1 cellular context compared by ENCODE assay signal in the genomic region with DNA sequence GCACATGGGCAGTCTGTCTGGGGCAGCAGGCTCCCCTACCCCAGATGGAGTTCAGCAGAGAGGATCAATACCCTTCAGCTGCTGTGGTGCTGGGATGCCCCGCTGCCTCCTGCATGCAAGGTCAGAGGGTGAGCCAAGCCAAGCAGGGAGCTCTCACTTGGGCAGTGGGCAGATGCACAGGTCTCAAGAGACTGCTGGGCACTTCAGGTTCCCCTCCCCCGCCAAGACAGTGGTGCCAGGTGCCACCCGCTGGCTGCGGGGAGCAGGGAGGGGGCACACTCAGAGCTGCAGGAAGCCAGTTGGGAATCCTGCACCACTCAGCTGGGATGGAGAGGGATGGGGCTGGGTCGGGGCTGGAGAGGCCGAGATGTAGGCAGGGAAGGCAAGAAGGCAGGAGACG.
TF ChIP-seq lines count a peak whose summit lies in the region.

No MANE protein-coding gene starts in this region.

TF ChIP-seq in HepG2, 621 proteins besides CTCF, POLR2A, EP300 and RAD21:
- peak; percentile 37 for TF ChIP-seq AGO2 (optimal IDR thresholded peaks at IDR 0.05; ENCODE audit: low read depth, low read length)
- TF ChIP-seq ZNF251 (CRISPR knock-in tag; IDR thresholded peaks at IDR 0.05) = no peak
- 0 out of 2 replicates have a peak, but pooled peaks have one; percentile 27 for TF ChIP-seq HNRNPL (IDR thresholded peaks at IDR 0.05; ENCODE audit: low read depth, low read length)
- TF ChIP-seq, protein P1, sequence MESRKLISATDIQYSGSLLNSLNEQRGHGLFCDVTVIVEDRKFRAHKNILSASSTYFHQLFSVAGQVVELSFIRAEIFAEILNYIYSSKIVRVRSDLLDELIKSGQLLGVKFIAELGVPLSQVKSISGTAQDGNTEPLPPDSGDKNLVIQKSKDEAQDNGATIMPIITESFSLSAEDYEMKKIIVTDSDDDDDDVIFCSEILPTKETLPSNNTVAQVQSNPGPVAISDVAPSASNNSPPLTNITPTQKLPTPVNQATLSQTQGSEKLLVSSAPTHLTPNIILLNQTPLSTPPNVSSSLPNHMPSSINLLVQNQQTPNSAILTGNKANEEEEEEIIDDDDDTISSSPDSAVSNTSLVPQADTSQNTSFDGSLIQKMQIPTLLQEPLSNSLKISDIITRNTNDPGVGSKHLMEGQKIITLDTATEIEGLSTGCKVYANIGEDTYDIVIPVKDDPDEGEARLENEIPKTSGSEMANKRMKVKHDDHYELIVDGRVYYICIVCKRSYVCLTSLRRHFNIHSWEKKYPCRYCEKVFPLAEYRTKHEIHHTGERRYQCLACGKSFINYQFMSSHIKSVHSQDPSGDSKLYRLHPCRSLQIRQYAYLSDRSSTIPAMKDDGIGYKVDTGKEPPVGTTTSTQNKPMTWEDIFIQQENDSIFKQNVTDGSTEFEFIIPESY (CRISPR knock-in tag; IDR thresholded peaks at IDR 0.05) = peak; percentile 72
- TF ChIP-seq RBM22 (optimal IDR thresholded peaks at IDR 0.05; ENCODE audit: low read length) = peak; percentile 60
- TF ChIP-seq, protein P2, sequence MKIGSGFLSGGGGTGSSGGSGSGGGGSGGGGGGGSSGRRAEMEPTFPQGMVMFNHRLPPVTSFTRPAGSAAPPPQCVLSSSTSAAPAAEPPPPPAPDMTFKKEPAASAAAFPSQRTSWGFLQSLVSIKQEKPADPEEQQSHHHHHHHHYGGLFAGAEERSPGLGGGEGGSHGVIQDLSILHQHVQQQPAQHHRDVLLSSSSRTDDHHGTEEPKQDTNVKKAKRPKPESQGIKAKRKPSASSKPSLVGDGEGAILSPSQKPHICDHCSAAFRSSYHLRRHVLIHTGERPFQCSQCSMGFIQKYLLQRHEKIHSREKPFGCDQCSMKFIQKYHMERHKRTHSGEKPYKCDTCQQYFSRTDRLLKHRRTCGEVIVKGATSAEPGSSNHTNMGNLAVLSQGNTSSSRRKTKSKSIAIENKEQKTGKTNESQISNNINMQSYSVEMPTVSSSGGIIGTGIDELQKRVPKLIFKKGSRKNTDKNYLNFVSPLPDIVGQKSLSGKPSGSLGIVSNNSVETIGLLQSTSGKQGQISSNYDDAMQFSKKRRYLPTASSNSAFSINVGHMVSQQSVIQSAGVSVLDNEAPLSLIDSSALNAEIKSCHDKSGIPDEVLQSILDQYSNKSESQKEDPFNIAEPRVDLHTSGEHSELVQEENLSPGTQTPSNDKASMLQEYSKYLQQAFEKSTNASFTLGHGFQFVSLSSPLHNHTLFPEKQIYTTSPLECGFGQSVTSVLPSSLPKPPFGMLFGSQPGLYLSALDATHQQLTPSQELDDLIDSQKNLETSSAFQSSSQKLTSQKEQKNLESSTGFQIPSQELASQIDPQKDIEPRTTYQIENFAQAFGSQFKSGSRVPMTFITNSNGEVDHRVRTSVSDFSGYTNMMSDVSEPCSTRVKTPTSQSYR (CRISPR knock-in tag; IDR thresholded peaks at IDR 0.05; ENCODE audit: borderline replicate concordance) = 0 out of 2 replicates have a peak, but pooled peaks have one; percentile 18
